Comparison of ENCODE assay signal across 11 cellular contexts in genomic region chr2:1744151-1744445, GRCh38. TPM values are rescaled to one million over a fixed set of nuclear protein-coding genes. Genes with fewer than 3 reads are reported as not detected.
DNase-seq lines count a peak whose midpoint lies in the region; ATAC-seq and TF ChIP-seq lines count a peak whose summit lies in the region.
"Had no signal": no experiment of that assay in that cellular context is flagged by ENCODE, and none has a peak within 500 bp of the region (broad histone marks: within the 10 kb centered on the region; RNA-seq: fewer than 3 reads in every experiment).

No MANE protein-coding gene starts in this region.

- H3K27me3 Mint-ChIP-seq in activated T-cell treated with anti-CD3 and anti-CD28 coated beads, Interleukin-2, amount 50 U/mL, for 4 hours (ENCODE audit: low read depth), result peaks cover 43% of the 10 kb centered on the region

- DNase-seq in activated T-cell treated with anti-CD3 and anti-CD28 coated beads, Interleukin-2, amount 50 U/mL, for 4 hours, result no peak
- DNase-seq in activated T-cell treated with anti-CD3 and anti-CD28 coated beads, Interleukin-2, amount 50 U/mL, for 1 hour, result no peak
- DNase-seq in lung (ENCODE audit: low spot score) (peak; percentile 28), ureter (ENCODE audit: low spot score) (no peak), DMS53 (lab: John Stamatoyannopoulos, UW) (no peak)
- DNase-seq: activated naive CD4-positive, alpha-beta T cell treated with anti-CD3 and anti-CD28 coated beads for 36 hours; Caco-2 had no signal

- peak; percentile 34 to 50 for ATAC-seq in activated T-cell treated with anti-CD3 and anti-CD28 coated beads, Interleukin-2, amount 50 U/mL, for 4 hours
- ATAC-seq in lung (ENCODE audit: insufficient read depth, low FRiP score), result no peak
- ATAC-seq in GM18867 (IDR thresholded peaks at IDR 0.05; ENCODE audit: unreplicated experiment), result no peak

- peak overlapping the region; percentile 84 for H3K27ac ChIP-seq in ectodermal cell (ENCODE audit: insufficient read depth, low read depth, low read length, poor library complexity, severe bottlenecking)
- H3K27ac ChIP-seq in lung (ENCODE audit: low read depth in 1 of 2, low read length in 1 of 2), result peak overlapping the region; percentile 76 to 81
- peak overlapping the region; percentile 48 for H3K27ac ChIP-seq in urinary bladder (ENCODE audit: low read depth)

- H3K9me3 Mint-ChIP-seq in activated T-cell treated with anti-CD3 and anti-CD28 coated beads, Interleukin-2, amount 50 U/mL, for 4 hours, result no peaks in the 10 kb centered on the region
- H3K9me3 Mint-ChIP-seq: activated naive CD4-positive, alpha-beta T cell treated with anti-CD3 and anti-CD28 coated beads for 36 hours had no signal

- H3K9me3 ChIP-seq in ectodermal cell (ENCODE audit: control insufficient read depth, low read length) (no peaks in the 10 kb centered on the region), lung (ENCODE audit: control insufficient read depth in 2 of 2, insufficient read depth in 1 of 2, low read length in 1 of 2) (no peaks in the 10 kb centered on the region)
- H3K9me3 ChIP-seq: HAP-1 had no signal

- WGBS in ectodermal cell, 2 experiments, result 0% methylated on average over 33 of the region's 33 CpGs
- 1 to 2% methylated on average over 31 to 33 of the region's 33 CpGs for WGBS in lung, 2 donors
- under 1% methylated on average over 33 of the region's 33 CpGs for WGBS in urinary bladder

- TF ChIP-seq CTCF in lung (IDR thresholded peaks at IDR 0.05; ENCODE audit: control extremely low read depth, extremely low read depth), result no peak

- H3K27me3 ChIP-seq in ectodermal cell (ENCODE audit: control insufficient read depth, insufficient read depth, low read length, poor library complexity, severe bottlenecking), result peaks cover 39% of the 10 kb centered on the region
- H3K27me3 ChIP-seq in lung (ENCODE audit: control insufficient read depth, insufficient read depth), result no peaks in the 10 kb centered on the region

- H3K4me1 ChIP-seq in ectodermal cell (ENCODE audit: control insufficient read depth, insufficient read depth, low read length) (peaks cover 13% of the 10 kb centered on the region), lung (ENCODE audit: control insufficient read depth in 2 of 2, insufficient read depth in 2 of 2, low read length in 2 of 2) (peaks cover 0 to 13% of the 10 kb centered on the region in 2 donors), urinary bladder (ENCODE audit: insufficient read depth) (no peaks in the 10 kb centered on the region)
- H3K4me1 ChIP-seq: Caco-2, HAP-1 had no signal

- H3K36me3 Mint-ChIP-seq in activated T-cell treated with anti-CD3 and anti-CD28 coated beads, Interleukin-2, amount 50 U/mL, for 4 hours (ENCODE audit: insufficient read depth), result no peaks in the 10 kb centered on the region

- no peaks in the 10 kb centered on the region for H3K36me3 ChIP-seq in ectodermal cell (ENCODE audit: control insufficient read depth, insufficient read depth, low read length)
- H3K36me3 ChIP-seq in lung (ENCODE audit: control insufficient read depth in 2 of 2, insufficient read depth in 2 of 2, low read length in 2 of 2), result no peaks in the 10 kb centered on the region
- H3K36me3 ChIP-seq in urinary bladder (ENCODE audit: insufficient read depth), result no peaks in the 10 kb centered on the region
- H3K36me3 ChIP-seq: HAP-1 had no signal

- peaks cover 10% of the 10 kb centered on the region for H3K4me1 Mint-ChIP-seq in activated T-cell treated with anti-CD3 and anti-CD28 coated beads, Interleukin-2, amount 50 U/mL, for 4 hours (ENCODE audit: low read depth)

- H3K4me3 ChIP-seq in ectodermal cell (ENCODE audit: insufficient read depth, low read depth, low read length), result peak overlapping the region; percentile 64
- H3K4me3 ChIP-seq in lung, result peak overlapping the region; percentile 70
- H3K4me3 ChIP-seq in urinary bladder (ENCODE audit: low read depth, low read length), result peak overlapping the region; percentile 69
- H3K4me3 ChIP-seq: HAP-1 had no signal

- H3K4me3 Mint-ChIP-seq in activated T-cell treated with anti-CD3 and anti-CD28 coated beads, Interleukin-2, amount 50 U/mL, for 4 hours, result no peak overlapping the region

RNA-seq across cellular contexts. Expression of gene PXDN, which starts 0.2 kb away (rescaled TPM):
- 1 to 10 TPM in 2 of 3 donors, under 1 TPM in 1; 0.76 to 1.2 (median 1.2) TPM for total RNA-seq in activated T-cell treated with anti-CD3 and anti-CD28 coated beads, Interleukin-2, amount 50 U/mL, for 4 hours
- polyA plus RNA-seq in ectodermal cell (2013, experiment 1 of 4), result 116 TPM
- 147 TPM for polyA plus RNA-seq in ectodermal cell (2013, experiment 2 of 4)
- polyA plus RNA-seq in ectodermal cell (2013, experiment 3 of 4), result 89.5 TPM
- 110 TPM for polyA plus RNA-seq in ectodermal cell (2013, experiment 4 of 4)
- total RNA-seq in lung (100 to 1,000 TPM in 1 of 2 donors, 10 to 100 TPM in 1; 38.6 to 198 TPM), urinary bladder (256 TPM), ureter (20.2 TPM)
- polyA plus RNA-seq in lung (10 to 100 TPM; 10.6 to 51.7 TPM), urinary bladder (77.8 TPM)

Comparison
In these comparisons a context has a peak if more than half of its experiments do, and no peak if none do; other contexts are left out.
1. ATAC-seq: peak in activated T-cell treated with anti-CD3 and anti-CD28 coated beads, Interleukin-2, amount 50 U/mL, for 4 hours (2 of 2); none in lung (single experiment) and GM18867 (single experiment).
2. Peak in every context shown above with its lines, with median percentiles within 50 percentile points of each other: H3K27ac ChIP-seq and H3K4me3 ChIP-seq.